Comparison of ENCODE assay signal across 1 cellular context in genomic region chr20:31572042-31572700, GRCh38.
TF ChIP-seq lines count a peak whose summit lies in the region.

No MANE protein-coding gene starts in this region.

TF ChIP-seq in IMR-90, 13 proteins besides CTCF, POLR2A, EP300 and RAD21 (continued from another document):
- TF ChIP-seq MAZ (IDR thresholded peaks at IDR 0.05; ENCODE audit: borderline replicate concordance, low read depth, low read length) (no peak), CHD1 (IDR thresholded peaks at IDR 0.05; ENCODE audit: low read depth, low read length) (no peak), ELK1 (IDR thresholded peaks at IDR 0.05; ENCODE audit: borderline replicate concordance, low read depth, low read length) (no peak), RCOR1 (IDR thresholded peaks at IDR 0.05; ENCODE audit: insufficient replicate concordance, low read length) (no peak)
